Comparison of ENCODE assay signal across 31 cellular contexts in the genomic region with DNA sequence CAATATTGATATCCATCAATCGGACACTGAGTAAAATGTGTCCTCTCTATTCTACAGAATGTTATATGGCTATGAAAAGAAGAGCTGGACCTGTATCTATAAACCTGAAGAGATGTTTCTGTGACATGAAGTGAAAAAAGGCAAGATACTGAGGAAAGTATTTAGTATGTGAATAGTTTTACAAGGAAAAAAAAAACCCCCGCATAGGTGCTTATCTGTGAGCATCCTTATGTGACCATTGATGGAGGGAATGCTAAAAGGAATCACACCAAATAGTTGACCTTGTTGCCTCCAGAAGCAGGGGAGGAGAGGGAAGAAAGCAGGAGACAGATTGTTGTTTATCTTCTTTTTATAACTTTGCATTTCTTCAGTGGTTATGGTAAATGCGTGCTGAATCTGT. TPM values are rescaled to one million over a fixed set of nuclear protein-coding genes. Genes with fewer than 3 reads are reported as not detected.
"Had no signal": no experiment of that assay in that cellular context is flagged by ENCODE, and none has a peak within 500 bp of the region (broad histone marks: within the 10 kb centered on the region; RNA-seq: fewer than 3 reads in every experiment).

No MANE protein-coding gene starts in this region.

- ATAC-seq: stimulated activated memory B cell treated with anti-CD40 and anti-IgM and Interleukin-4, amounts not matched to agents 10 μg/mL and 1 μg/mL and 100 μg/mL, for 72 hours; stimulated activated naive B cell treated with anti-CD40 and anti-IgM and Interleukin-4, amounts not matched to agents 10 μg/mL and 1 μg/mL and 100 μg/mL, for 72 hours; stimulated activated naive CD8-positive, alpha-beta T cell treated with anti-CD3 and anti-CD28 coated beads, Interleukin-15, amount 100 ng/mL, for 72 hours; stimulated activated naive CD8-positive, alpha-beta T cell treated with anti-CD3 and anti-CD28 coated beads, Interleukin-15, Interleukin-2, amounts not matched to agents 100 U/mL and 50 U/mL, for 24 hours; upper lobe of right lung had no signal

- H3K9me3 Mint-ChIP-seq: stimulated activated memory B cell treated with anti-CD40 and anti-IgM and Interleukin-4, amounts not matched to agents 10 μg/mL and 1 μg/mL and 100 μg/mL, for 72 hours; stimulated activated naive B cell treated with anti-CD40 and anti-IgM and Interleukin-4, amounts not matched to agents 10 μg/mL and 1 μg/mL and 100 μg/mL, for 72 hours; stimulated activated naive CD8-positive, alpha-beta T cell treated with anti-CD3 and anti-CD28 coated beads, Interleukin-15, amount 100 ng/mL, for 72 hours; stimulated activated naive CD8-positive, alpha-beta T cell treated with anti-CD3 and anti-CD28 coated beads, Interleukin-15, Interleukin-2, amounts not matched to agents 100 ng/mL and 50 ng/mL, for 24 hours; type B pancreatic cell had no signal

- H3K36me3 Mint-ChIP-seq: stimulated activated memory B cell treated with anti-CD40 and anti-IgM and Interleukin-4, amounts not matched to agents 10 μg/mL and 1 μg/mL and 100 μg/mL, for 72 hours; type B pancreatic cell had no signal

- H3K4me3 ChIP-seq: stomach, suprapubic skin, testis, thoracic aorta, thyroid gland, tibial artery, tibial nerve, transverse colon, upper lobe of left lung, upper lobe of right lung, uterus, vagina had no signal

- DNase-seq: stimulated activated CD4-positive, alpha-beta T cell treated with anti-CD3 and anti-CD28 coated beads, Interleukin-2, amount 100 ng/mL, for 24 hours; stimulated activated CD4-positive, alpha-beta T cell treated with anti-CD3 and anti-CD28 coated beads, Interleukin-2, amount 100 ng/mL, for 48 hours; stimulated activated CD4-positive, alpha-beta T cell treated with anti-CD3 and anti-CD28 coated beads, Interleukin-4, amount 100 ng/mL, for 1 hour; stimulated activated CD4-positive, alpha-beta T cell treated with anti-CD3 and anti-CD28 coated beads, Interleukin-4, amount 100 ng/mL, for 24 hours; stimulated activated CD4-positive, alpha-beta T cell treated with anti-CD3 and anti-CD28 coated beads, Interleukin-4, amount 100 ng/mL, for 4 hours; stimulated activated CD8-positive, alpha-beta memory T cell treated with anti-CD3 and anti-CD28 coated beads, Interleukin-4, amount 100 ng/mL, for 48 hours; stimulated activated naive B cell treated with anti-CD40 and anti-IgM and Interleukin-4, amounts not matched to agents 10 μg/mL and 1 μg/mL and 100 μg/mL, for 72 hours; stimulated activated naive CD4-positive, alpha-beta T cell; stimulated activated naive CD4-positive, alpha-beta T cell treated with Interleukin-2 at 50 U/mL for 16 hours; stimulated activated naive CD8-positive, alpha-beta T cell treated with anti-CD3 and anti-CD28 coated beads, Interleukin-15, amount 100 ng/mL, for 72 hours; stimulated activated naive CD8-positive, alpha-beta T cell treated with anti-CD3 and anti-CD28 coated beads, Interleukin-15, Interleukin-2, amounts not matched to agents 100 U/mL and 50 U/mL, for 24 hours; stomach; substantia nigra; testis; thyroid gland; tibial artery; transverse colon; upper lobe of left lung; upper lobe of right lung; uterus had no signal

- H3K27me3 ChIP-seq: suprapubic skin, testis, thyroid gland, tibial artery, tibial nerve, transverse colon, upper lobe of left lung, upper lobe of right lung, uterus, vagina had no signal

- H3K27me3 Mint-ChIP-seq: stimulated activated naive CD8-positive, alpha-beta T cell treated with anti-CD3 and anti-CD28 coated beads, Interleukin-15, amount 100 ng/mL, for 72 hours had no signal

- H3K9me3 ChIP-seq: stomach, suprapubic skin, testis, thoracic aorta, thyroid gland, tibial artery, tibial nerve, transverse colon, upper lobe of left lung, upper lobe of right lung, uterus, vagina had no signal

- H3K27ac Mint-ChIP-seq: stimulated activated memory B cell treated with anti-CD40 and anti-IgM and Interleukin-4, amounts not matched to agents 10 μg/mL and 1 μg/mL and 100 μg/mL, for 72 hours; stimulated activated naive B cell treated with anti-CD40 and anti-IgM and Interleukin-4, amounts not matched to agents 10 μg/mL and 1 μg/mL and 100 μg/mL, for 72 hours; stimulated activated naive CD8-positive, alpha-beta T cell treated with anti-CD3 and anti-CD28 coated beads, Interleukin-15, Interleukin-2, amounts not matched to agents 100 ng/mL and 50 ng/mL, for 24 hours; type B pancreatic cell had no signal

- H3K4me1 Mint-ChIP-seq: stimulated activated memory B cell treated with anti-CD40 and anti-IgM and Interleukin-4, amounts not matched to agents 10 μg/mL and 1 μg/mL and 100 μg/mL, for 72 hours; stimulated activated naive B cell treated with anti-CD40 and anti-IgM and Interleukin-4, amounts not matched to agents 10 μg/mL and 1 μg/mL and 100 μg/mL, for 72 hours; stimulated activated naive CD8-positive, alpha-beta T cell treated with anti-CD3 and anti-CD28 coated beads, Interleukin-15, amount 100 ng/mL, for 72 hours had no signal

- H3K4me3 Mint-ChIP-seq: stimulated activated memory B cell treated with anti-CD40 and anti-IgM and Interleukin-4, amounts not matched to agents 10 μg/mL and 1 μg/mL and 100 μg/mL, for 72 hours; stimulated activated naive B cell treated with anti-CD40 and anti-IgM and Interleukin-4, amounts not matched to agents 10 μg/mL and 1 μg/mL and 100 μg/mL, for 72 hours; stimulated activated naive CD8-positive, alpha-beta T cell treated with anti-CD3 and anti-CD28 coated beads, Interleukin-15, amount 100 ng/mL, for 72 hours; stimulated activated naive CD8-positive, alpha-beta T cell treated with anti-CD3 and anti-CD28 coated beads, Interleukin-15, Interleukin-2, amounts not matched to agents 100 ng/mL and 50 ng/mL, for 24 hours; type B pancreatic cell had no signal

- H3K27ac ChIP-seq: stomach, suprapubic skin, testis, thoracic aorta, thyroid gland, tibial artery, tibial nerve, transverse colon, upper lobe of left lung, upper lobe of right lung, uterus, vagina had no signal

- H3K36me3 ChIP-seq: stomach, thoracic aorta, thyroid gland, tibial artery, tibial nerve, transverse colon, upper lobe of left lung, upper lobe of right lung, uterus, vagina had no signal

- H3K4me1 ChIP-seq: stomach, suprapubic skin, testis, thyroid gland, tibial artery, tibial nerve, transverse colon, upper lobe of left lung, upper lobe of right lung, uterus, vagina had no signal

RNA-seq across cellular contexts. Expression of gene PRG2, which starts 0.7 kb away (rescaled TPM):
- total RNA-seq: temporal lobe, testis, transverse colon, upper lobe of right lung, vagina had no signal
- polyA plus RNA-seq: urinary bladder had no signal

RNA-seq across cellular contexts. Expression of gene PRG3, which starts 10.2 kb away (rescaled TPM):
- total RNA-seq: stomach, subcutaneous adipose tissue, suprapubic skin, temporal lobe, testis, thoracic aorta, thyroid gland, tibial nerve, transverse colon, upper lobe of left lung, upper lobe of right lung, ureter, urinary bladder, uterus, vagina had no signal
- polyA plus RNA-seq: stomach, urinary bladder had no signal

RNA-seq across cellular contexts. Expression of gene P2RX3, which starts 53.0 kb away (rescaled TPM):
- total RNA-seq: suprapubic skin, temporal lobe, thoracic aorta, thyroid gland, transverse colon, upper lobe of left lung, upper lobe of right lung, vagina had no signal
- polyA plus RNA-seq: stomach had no signal
